ENCODE assay signal across 8 cellular contexts in the genomic region with DNA sequence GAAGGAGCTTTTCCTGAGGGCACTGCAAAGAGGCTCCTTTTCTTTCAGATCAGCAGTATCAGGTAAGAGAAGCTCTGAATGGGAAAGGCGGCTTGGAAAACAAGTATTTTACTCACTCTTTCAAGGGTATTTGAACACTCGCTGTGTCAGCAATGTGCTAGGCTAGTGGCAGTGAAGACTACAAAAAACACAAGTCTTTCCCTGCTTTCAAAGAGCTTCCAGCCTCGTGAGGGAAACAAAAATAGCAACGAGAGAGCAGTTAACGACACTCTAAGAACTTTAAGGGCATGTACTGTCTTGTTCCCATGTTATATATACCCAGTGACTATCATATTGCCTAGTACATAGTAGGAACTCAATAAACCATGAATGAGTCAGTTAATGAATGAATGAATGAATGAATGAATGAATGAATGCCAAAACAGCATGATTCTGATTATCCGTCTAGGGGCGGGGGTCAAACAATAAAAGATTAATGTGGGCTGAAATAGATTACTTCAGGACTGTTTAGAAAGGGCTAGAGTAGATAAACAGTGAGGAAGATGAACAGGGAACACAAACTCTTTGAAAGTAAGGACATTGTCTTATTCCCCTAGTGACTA. TPM values are rescaled to one million over a fixed set of nuclear protein-coding genes. Genes with fewer than 3 reads are reported as not detected.
DNase-seq lines count a peak whose midpoint lies in the region; ATAC-seq, FAIRE-seq and TF ChIP-seq lines count a peak whose summit lies in the region.

No MANE protein-coding gene starts in this region.

- H4K20me1 ChIP-seq in GM12878 (ENCODE audit: control insufficient read depth, insufficient read depth): no peaks in the 10 kb centered on the region

- no peak for TF ChIP-seq CTCF in GM12878 (IDR thresholded peaks at IDR 0.05 in 2 of 3, conservative IDR thresholded peaks at IDR 0.05 in 1 of 3; ENCODE audit: control insufficient read depth in 2 of 3, extremely low read depth in 1 of 3, insufficient read depth in 1 of 3, low read depth in 3 of 3, low read length in 3 of 3)

- no peak overlapping the region for H3K9ac ChIP-seq in GM12878 (ENCODE audit: control insufficient read depth, insufficient read depth, low read length)

- DNase-seq in GM12878 (ENCODE audit: low read depth, low spot score) (no peak), memory B cell (ENCODE audit: low spot score in 2 of 2) (no peak), superior temporal gyrus (ENCODE audit: extremely low spot score) (no peak)
- DNase-seq in activated CD4-positive, CD25-positive, alpha-beta regulatory T cell treated with anti-CD3 and anti-CD28 coated beads, Interleukin-2, amount 50 U/mL, for 72 hours: no peak
- DNase-seq in activated CD4-positive, alpha-beta T cell treated with anti-CD3 and anti-CD28 coated beads, Interleukin-2, amount 50 U/mL, for 4 hours: no peak

- peaks cover 34% of the 10 kb centered on the region for H3K4me1 ChIP-seq in ACC112 (ENCODE audit: control insufficient read depth, insufficient read depth, low read length, unreplicated experiment)
- peaks cover 8% of the 10 kb centered on the region for H3K4me1 ChIP-seq in GM12878 (ENCODE audit: control insufficient read depth, insufficient read depth, low read length)

- peak overlapping the region; percentile 91 for H3K27ac Mint-ChIP-seq in memory B cell

- H3K27ac ChIP-seq in ACC112 (ENCODE audit: low read depth, low read length) (peak overlapping the region; percentile 96), GM12878 (ENCODE audit: control insufficient read depth, insufficient read depth) (no peak overlapping the region)

- in situ Hi-C loops in GM12878 (cut with MboI): no loop called here

- H3K4me1 Mint-ChIP-seq in memory B cell: peaks cover 11% of the 10 kb centered on the region

- 33% methylated on average over 7 of the region's 7 CpGs for WGBS in GM12878 (ENCODE audit: insufficient coverage, insufficient replicate concordance, low lambda C conversion rate, missing lambda C conversion rate)

- H3K79me2 ChIP-seq in ACC112 (ENCODE audit: control insufficient read depth, insufficient read depth, low read length, unreplicated experiment) (no peaks in the 10 kb centered on the region), GM12878 (ENCODE audit: control insufficient read depth, insufficient read depth, low read length) (no peaks in the 10 kb centered on the region)

- intact Hi-C loops in GM12878 (cut with micrococcal nuclease; ENCODE audit: unreplicated experiment): no loop called here

- FAIRE-seq in GM12878 (lab: Jason Lieb, UNC): no peak

- no peaks in the 10 kb centered on the region for H3K9me3 Mint-ChIP-seq in memory B cell

- peak overlapping the region; percentile 90 for H3K4me3 Mint-ChIP-seq in memory B cell

- H2AFZ ChIP-seq in ACC112 (ENCODE audit: low read length, unreplicated experiment) (peak overlapping the region; percentile 83), GM12878 (ENCODE audit: control insufficient read depth, low read depth, low read length) (peak overlapping the region; percentile 97)

- RAD21 ChIA-PET in GM12878 (lab: Charles Lee; ENCODE audit: unreplicated experiment): interaction anchor here (1.1 to 1.5 kb wide), 3 partner anchors 35 to 118 kb away, joined by 4 to 5 read pairs (median 4); no protein-coding TSS in a partner anchor

- CTCF ChIA-PET in GM12878 (lab: Yijun Ruan, JAX): interaction anchor here (1.0 to 1.8 kb wide), 4 partner anchors 35 to 197 kb away, joined by 5 to 7 read pairs (median 6); partner anchors contain the start of gene C1orf52

- POLR2A ChIA-PET in GM12878 (lab: Charles Lee): interaction anchor here (1.0 kb wide), 1 partner anchor 40 kb away, joined by 3 read pairs; no protein-coding TSS in a partner anchor

- peaks cover 3% of the 10 kb centered on the region for H3K27me3 Mint-ChIP-seq in memory B cell

- TF ChIP-seq POLR2A in GM12878 (IDR thresholded peaks at IDR 0.05; ENCODE audit: low read depth, low read length): no peak

- no peaks in the 10 kb centered on the region for H3K36me3 Mint-ChIP-seq in memory B cell

- TF ChIP-seq EP300 in GM12878 (IDR thresholded peaks at IDR 0.05; ENCODE audit: borderline replicate concordance in 1 of 2, control insufficient read depth in 1 of 2, low read depth in 2 of 2, low read length in 2 of 2): no peak

- TF ChIP-seq RAD21 in GM12878 (IDR thresholded peaks at IDR 0.05; ENCODE audit: insufficient read depth, low read depth, low read length): no peak

- peak overlapping the region; percentile 93 for H3K4me2 ChIP-seq in GM12878 (ENCODE audit: control insufficient read depth, insufficient read depth)

- H3K9me3 ChIP-seq in GM12878 (replicated peaks; ENCODE audit: control insufficient read depth, insufficient read depth, low read length): no peaks in the 10 kb centered on the region

- peak; percentile 2 for ATAC-seq in HG02763 (IDR thresholded peaks at IDR 0.05; ENCODE audit: unreplicated experiment)
- ATAC-seq in GM12878: peak; percentile 1; the same call in 1 of the 3 replicates
- ATAC-seq in memory B cell (ENCODE audit: low read depth): peak; percentile 3
- no peak for ATAC-seq in HG03521 (IDR thresholded peaks at IDR 0.05; ENCODE audit: unreplicated experiment)

- no TSS peak for BruUV-seq in GM12878 (replicated peaks; lab: Mats Ljungman, UMichigan)

- no peaks in the 10 kb centered on the region for H3K27me3 ChIP-seq in ACC112 (ENCODE audit: insufficient read depth, low read length)
- H3K27me3 ChIP-seq in GM12878 (replicated peaks in 1 of 2; ENCODE audit: control insufficient read depth in 2 of 2, insufficient read depth in 2 of 2, low read length in 1 of 2): no peaks in the 10 kb centered on the region; a peak in 1 of 4 replicates

- SMC1A ChIA-PET in GM12878 (lab: Charles Lee; ENCODE audit: uncharacterized antibody, unreplicated experiment): interaction anchor here (0.9 to 2.0 kb wide), 7 partner anchors 9 to 178 kb away, joined by 3 to 8 read pairs (median 3); no protein-coding TSS in a partner anchor

- no peaks in the 10 kb centered on the region for H3K36me3 ChIP-seq in ACC112 (ENCODE audit: insufficient read depth, low read length)
- H3K36me3 ChIP-seq in GM12878 (ENCODE audit: control insufficient read depth in 2 of 2, insufficient read depth in 2 of 2, low read length in 1 of 2): no peaks in the 10 kb centered on the region

- H3K4me3 ChIP-seq in ACC112 (ENCODE audit: low read depth, low read length) (peak overlapping the region; percentile 78), GM12878 (peak overlapping the region; percentile 66)

TF ChIP-seq in GM12878, 131 proteins besides CTCF, POLR2A, EP300 and RAD21:
- TF ChIP-seq HDAC2 (IDR thresholded peaks at IDR 0.05): no peak
- TF ChIP-seq ZNF24 (IDR thresholded peaks at IDR 0.05): peak; percentile 92

RNA-seq across cellular contexts. Expression of gene MCOLN3, which starts 14.2 kb away (rescaled TPM):
- total RNA-seq in GM12878 (2013; cell fraction: nucleolus; rRNA removed): 0.79 and 1.2 TPM in 2 replicates
- total RNA-seq in GM12878 (2014; rRNA removed) (2.3 and 2.5 TPM in 2 replicates), GM12878 (2014; rRNA removed; fragmentation: Illumina TruSeq; extraction: Trizol) (3.6 and 3.7 TPM in 2 replicates), GM12878 (2021) (3.2 and 4.1 TPM in 2 replicates)
- polyA plus RNA-seq in GM12878 (2011; ENCODE audit: low read depth): 1.3 TPM
- polyA plus RNA-seq in GM12878 (2011; rRNA removed) (0.46 and 0.48 TPM in 2 replicates), GM12878 (2014; fragmentation: Illumina TruSeq; extraction: Trizol) (6.1 and 6.5 TPM in 2 replicates), GM12878 (2014; fragmentation: Nextera tagmentation; extraction: Ambion mirVana) (1 to 10 TPM; 2.0 to 2.7 TPM), GM12878 (2014; rRNA removed) (6.6 and 7.4 TPM in 2 replicates), GM12878 (2016; fragmentation: Nextera tagmentation; extraction: Ambion mirVana) (1 to 10 TPM; 4.0 to 4.5 TPM)
- polyA plus RNA-seq in GM12878 (2011; cell fraction: cytosol; rRNA removed): 0.13 and 0.18 TPM in 2 replicates
- polyA plus RNA-seq in GM12878 (2011; cell fraction: nucleus; rRNA removed): 0.94 and 1.1 TPM in 2 replicates
- 2.1 and 2.5 TPM in 2 replicates for polyA plus RNA-seq in GM12878 (2012)
- polyA minus RNA-seq in GM12878 (2011; rRNA and poly(A)+ RNA removed): 0.22 TPM in 1 of 2 replicates, not detected in the other
- polyA minus RNA-seq in GM12878 (2011; cell fraction: cytosol; rRNA and poly(A)+ RNA removed): not detected in 2 replicates
- polyA minus RNA-seq in GM12878 (2011; cell fraction: nucleus; rRNA and poly(A)+ RNA removed): 0.29 TPM in 1 of 2 replicates, not detected in the other
